ENCODE assay signal across 15 cellular contexts in the genomic region with DNA sequence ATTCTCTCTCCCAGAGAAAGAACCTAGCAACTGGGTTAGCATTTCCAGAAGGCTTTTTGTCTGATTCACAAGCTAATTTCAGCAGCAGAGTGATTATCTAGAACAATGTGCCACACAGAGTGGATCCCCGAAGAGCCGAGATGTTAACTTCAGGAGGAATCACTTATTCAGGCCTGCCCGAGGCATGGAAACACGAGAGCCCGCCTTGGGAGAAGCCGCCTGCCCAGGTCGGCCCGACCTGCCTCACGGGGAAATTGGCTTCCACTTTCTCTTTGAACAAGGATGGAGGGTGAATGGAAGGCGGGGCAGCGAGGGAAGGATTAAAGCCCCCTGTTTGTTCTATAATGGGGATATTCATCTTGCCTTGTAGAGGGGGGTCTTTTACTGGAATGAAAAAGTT. TPM values are rescaled to one million over a fixed set of nuclear protein-coding genes. Genes with fewer than 3 reads are reported as not detected.
"Had no signal": no experiment of that assay in that cellular context is flagged by ENCODE, and none has a peak within 500 bp of the region (broad histone marks: within the 10 kb centered on the region; RNA-seq: fewer than 3 reads in every experiment).

No MANE protein-coding gene starts in this region.

- H3K4me3 Mint-ChIP-seq: activated CD4-positive, alpha-beta memory T cell treated with anti-CD3 and anti-CD28 coated beads, Interleukin-2, amount 10 ng/mL, durations not matched to agents 7 days and 5 days; activated CD4-positive, alpha-beta T cell treated with anti-CD3 and anti-CD28 coated beads for 36 hours; activated naive CD4-positive, alpha-beta T cell treated with anti-CD3 and anti-CD28 coated beads for 36 hours; activated T-helper 17 cell treated with anti-CD3 and anti-CD28 coated beads, Interleukin-2, amount 50 U/mL, for 72 hours; memory B cell; nephron; stimulated activated naive CD8-positive, alpha-beta T cell treated with anti-CD3 and anti-CD28 coated beads, Interleukin-15, Interleukin-2, amounts not matched to agents 100 ng/mL and 50 ng/mL, for 24 hours; T-cell had no signal

- H3K9me3 ChIP-seq: upper lobe of right lung had no signal

- H3K27ac ChIP-seq: left ventricle myocardium inferior, upper lobe of right lung, VCaP had no signal

- H3K4me3 ChIP-seq: left ventricle myocardium inferior, upper lobe of right lung had no signal

- H3K36me3 Mint-ChIP-seq: memory B cell, T-cell had no signal

- H3K36me3 ChIP-seq: left ventricle myocardium inferior, upper lobe of right lung had no signal

- ATAC-seq: activated CD4-positive, alpha-beta T cell treated with anti-CD3 and anti-CD28 coated beads for 36 hours; activated T-helper 17 cell treated with anti-CD3 and anti-CD28 coated beads, Interleukin-2, amount 50 U/mL, for 72 hours; T-cell; upper lobe of right lung had no signal

- H3K27me3 Mint-ChIP-seq: activated CD4-positive, alpha-beta memory T cell treated with anti-CD3 and anti-CD28 coated beads, Interleukin-2, amount 10 ng/mL, durations not matched to agents 7 days and 5 days had no signal

- DNase-seq: activated CD4-positive, alpha-beta memory T cell treated with anti-CD3 and anti-CD28 coated beads, Interleukin-2, amount 10 ng/mL, durations not matched to agents 7 days and 5 days; activated CD4-positive, alpha-beta T cell treated with anti-CD3 and anti-CD28 coated beads for 36 hours; activated naive CD4-positive, alpha-beta T cell treated with anti-CD3 and anti-CD28 coated beads for 36 hours; effector CD4-positive, alpha-beta T cell; hypothalamus; left ventricle myocardium inferior; stimulated activated CD4-positive, alpha-beta T cell treated with anti-CD3 and anti-CD28 coated beads, Interleukin-2, amount 100 ng/mL, for 48 hours; stimulated activated CD8-positive, alpha-beta memory T cell treated with anti-CD3 and anti-CD28 coated beads, Interleukin-4, amount 100 ng/mL, for 48 hours; T-cell; upper lobe of right lung had no signal

- H3K4me1 ChIP-seq: left ventricle myocardium inferior, upper lobe of right lung had no signal

- H3K9me3 Mint-ChIP-seq: activated CD4-positive, alpha-beta memory T cell treated with anti-CD3 and anti-CD28 coated beads, Interleukin-2, amount 10 ng/mL, durations not matched to agents 7 days and 5 days; activated naive CD4-positive, alpha-beta T cell treated with anti-CD3 and anti-CD28 coated beads for 36 hours; activated T-helper 17 cell treated with anti-CD3 and anti-CD28 coated beads, Interleukin-2, amount 50 U/mL, for 72 hours; T-cell had no signal

- H3K4me1 Mint-ChIP-seq: activated CD4-positive, alpha-beta memory T cell treated with anti-CD3 and anti-CD28 coated beads, Interleukin-2, amount 10 ng/mL, durations not matched to agents 7 days and 5 days; activated CD4-positive, alpha-beta T cell treated with anti-CD3 and anti-CD28 coated beads for 36 hours; activated T-helper 17 cell treated with anti-CD3 and anti-CD28 coated beads, Interleukin-2, amount 50 U/mL, for 72 hours; memory B cell; nephron; T-cell had no signal

- H3K27ac Mint-ChIP-seq: activated CD4-positive, alpha-beta memory T cell treated with anti-CD3 and anti-CD28 coated beads, Interleukin-2, amount 10 ng/mL, durations not matched to agents 7 days and 5 days; activated CD4-positive, alpha-beta T cell treated with anti-CD3 and anti-CD28 coated beads for 36 hours; activated naive CD4-positive, alpha-beta T cell treated with anti-CD3 and anti-CD28 coated beads for 36 hours; activated T-helper 17 cell treated with anti-CD3 and anti-CD28 coated beads, Interleukin-2, amount 50 U/mL, for 72 hours; memory B cell; nephron; stimulated activated naive CD8-positive, alpha-beta T cell treated with anti-CD3 and anti-CD28 coated beads, Interleukin-15, Interleukin-2, amounts not matched to agents 100 ng/mL and 50 ng/mL, for 24 hours; T-cell had no signal

- H3K27me3 ChIP-seq: upper lobe of right lung had no signal

RNA-seq across cellular contexts. Expression of a gene that starts 32.8 kb away (rescaled TPM):
- total RNA-seq: activated CD4-positive, alpha-beta memory T cell treated with anti-CD3 and anti-CD28 coated beads, Interleukin-2, amount 10 ng/mL, durations not matched to agents 7 days and 5 days had no signal
